In genomic region chr13:97432232-97432916, GRCh38 we compare ENCODE assay signal across 8 cellular contexts. TPM values are rescaled to one million over a fixed set of nuclear protein-coding genes. Genes with fewer than 3 reads are reported as not detected.
DNase-seq lines count a peak whose midpoint lies in the region; ATAC-seq, FAIRE-seq and TF ChIP-seq lines count a peak whose summit lies in the region.

No MANE protein-coding gene starts in this region.

- no peak for DNase-seq in GM06990 (ENCODE audit: extremely low read depth, insufficient read length)
- peak; percentile 63 for DNase-seq in NCI-H748 treated with DMSO at 0.1 percent for 48 hours (lab: John Stamatoyannopoulos, UW)
- DNase-seq in H1 (ENCODE audit: low read depth in 1 of 2, low spot score in 2 of 2): no peak
- no peak for DNase-seq in neural progenitor cell (ENCODE audit: low spot score)
- no peak for DNase-seq in activated CD4-positive, CD25-positive, alpha-beta regulatory T cell (lab: John Stamatoyannopoulos, UW)
- DNase-seq in AG08396 (ENCODE audit: low spot score): no peak

- H4K5ac ChIP-seq in H1 (ENCODE audit: insufficient read length, low read depth, low read length): peak overlapping the region; percentile 54

- WGBS in H1 (ENCODE audit: extremely low coverage in 1 of 2, insufficient coverage in 1 of 2, insufficient read length in 1 of 2, insufficient replicate concordance in 2 of 2, low coverage in 1 of 2, low lambda C conversion rate in 2 of 2, missing lambda C conversion rate in 1 of 2), 2 experiments: 11% methylated on average over 19 of the region's 19 CpGs; no CpG with 5 or more reads in 1 of the 2 experiments

- H3K4me3 ChIP-seq in GM06990 (replicated peaks; ENCODE audit: low read depth, low read length) (peak overlapping the region; percentile 83), H1 (ENCODE audit: extremely low read depth in 1 of 4, insufficient read depth in 2 of 4, low read depth in 3 of 4, low read length in 4 of 4) (peak overlapping the region; percentile 79 to 98 (median 90)), neural progenitor cell (peak overlapping the region; percentile 63)

- H2BK12ac ChIP-seq in H1 (ENCODE audit: low read depth, low read length): peak overlapping the region; percentile 72

- H2AFZ ChIP-seq in H1 (ENCODE audit: low read length) (peak overlapping the region; percentile 97), neural progenitor cell (replicated peaks) (peak overlapping the region; percentile 65)

- no peak overlapping the region for H3K23ac ChIP-seq in H1 (ENCODE audit: insufficient read length)

- H3K27me3 Mint-ChIP-seq in neural progenitor cell (ENCODE audit: insufficient read depth, low read depth): peaks cover 2% of the 10 kb centered on the region

- H3K23me2 ChIP-seq in H1 (ENCODE audit: low read depth, low read length): peaks cover 12% of the 10 kb centered on the region

- H3K79me2 ChIP-seq in H1 (ENCODE audit: control insufficient read depth in 1 of 2, insufficient read depth in 2 of 2, low read length in 2 of 2): peaks cover 3 to 30% of the 10 kb centered on the region in 2 experiments; a peak in 2 of 4 replicates
- peaks cover 42% of the 10 kb centered on the region for H3K79me2 ChIP-seq in neural progenitor cell (ENCODE audit: low read depth)

- no peaks in the 10 kb centered on the region for H3K9me3 ChIP-seq in H1 (ENCODE audit: insufficient read depth in 2 of 2, low read depth in 1 of 2, low read length in 1 of 2)
- no peaks in the 10 kb centered on the region for H3K9me3 ChIP-seq in neural progenitor cell (ENCODE audit: low read depth)

- H3K4me2 ChIP-seq in H1 (ENCODE audit: insufficient read depth in 1 of 2, low read depth in 2 of 2, low read length in 2 of 2) (peak overlapping the region; percentile 79 to 93), neural progenitor cell (peak overlapping the region; percentile 86)

- H3K79me1 ChIP-seq in H1 (ENCODE audit: low read depth, low read length): no peaks in the 10 kb centered on the region; the same call in 1 of the 2 replicates

- H3K27ac ChIP-seq in H1 (ENCODE audit: low read depth, low read length) (peak overlapping the region; percentile 68; the same call in 1 of the 2 replicates), neural progenitor cell (no peak overlapping the region)

- H4K91ac ChIP-seq in H1 (replicated peaks; ENCODE audit: insufficient read length, low read length): peak overlapping the region; percentile 75

- no peak for TF ChIP-seq RAD21 in H1 (IDR thresholded peaks at IDR 0.05 in 1 of 2, conservative IDR thresholded peaks at IDR 0.05 in 1 of 2; ENCODE audit: low read depth in 2 of 2, low read length in 2 of 2)

- no peaks in the 10 kb centered on the region for H3K9me3 Mint-ChIP-seq in neural progenitor cell

- peak overlapping the region; percentile 80 for H2BK5ac ChIP-seq in H1 (ENCODE audit: low read depth, low read length)

- H3K9ac ChIP-seq in H1 (replicated peaks in 1 of 4; ENCODE audit: extremely low read depth in 1 of 4, low read depth in 3 of 4, low read length in 3 of 4) (peak overlapping the region; percentile 65 to 98 (median 78)), neural progenitor cell (peak overlapping the region; percentile 21)

- H3K27me3 ChIP-seq in GM06990 (replicated peaks; ENCODE audit: control insufficient read depth, insufficient read depth, low read length) (no peaks in the 10 kb centered on the region), H1 (replicated peaks in 1 of 4; ENCODE audit: control insufficient read depth in 3 of 4, extremely low read depth in 1 of 4, insufficient read depth in 3 of 4, low read length in 3 of 4) (no peaks in the 10 kb centered on the region), neural progenitor cell (no peaks in the 10 kb centered on the region)

- H3K56ac ChIP-seq in H1 (replicated peaks; ENCODE audit: insufficient read length, low read depth, low read length): no peak overlapping the region

- peak overlapping the region; percentile 37; the same call in 1 of the 2 replicates for H2BK15ac ChIP-seq in H1 (ENCODE audit: low read length)

- H3F3A ChIP-seq in neural progenitor cell (ENCODE audit: low read depth): peaks cover 18% of the 10 kb centered on the region

- FAIRE-seq in H1 (lab: Jason Lieb, UNC): no peak

- H4K8ac ChIP-seq in H1 (ENCODE audit: extremely low read depth, insufficient read depth, low read length): peak overlapping the region; percentile 90; the same call in 1 of the 2 replicates

- H3K4me1 Mint-ChIP-seq in neural progenitor cell: peaks cover 38% of the 10 kb centered on the region

- CTCF ChIA-PET in H1 (lab: Charles Lee; ENCODE audit: partially characterized antibody): interaction anchor here (0.7 to 1.6 kb wide), 3 partner anchors 27 to 56 kb away, joined by 3 to 4 read pairs (median 3); no protein-coding TSS in a partner anchor

- POLR2A ChIA-PET in H1 (lab: Charles Lee; ENCODE audit: partially characterized antibody): interaction anchor here (0.8 to 2.7 kb wide), 5 partner anchors 15 to 23 kb away, joined by 3 to 11 read pairs (median 3); no protein-coding TSS in a partner anchor

- H3K14ac ChIP-seq in H1 (ENCODE audit: insufficient read length): no peak overlapping the region

- H4K20me1 ChIP-seq in H1 (replicated peaks in 1 of 2; ENCODE audit: control insufficient read depth in 1 of 2, insufficient read depth in 2 of 2, low read length in 2 of 2) (peaks cover 0 to 3% of the 10 kb centered on the region in 2 experiments), neural progenitor cell (ENCODE audit: low read depth) (peaks cover 25% of the 10 kb centered on the region)

- no peak for TF ChIP-seq EP300 in H1 (IDR thresholded peaks at IDR 0.05; ENCODE audit: borderline replicate concordance in 1 of 2, low read depth in 2 of 2, low read length in 2 of 2)

- TF ChIP-seq POLR2A in H1 (IDR thresholded peaks at IDR 0.05; ENCODE audit: control extremely low read depth in 1 of 2, low read depth in 2 of 2, low read length in 2 of 2): peak in 1 of 2 experiments; percentile 52; a peak in 2 of 3 replicates

- H2BK120ac ChIP-seq in H1 (replicated peaks; ENCODE audit: low read depth, low read length): no peak overlapping the region

- no peak overlapping the region for H2AK5ac ChIP-seq in H1 (ENCODE audit: low read depth, low read length)

- H3K27ac Mint-ChIP-seq in neural progenitor cell: peak overlapping the region; percentile 58

- H2BK20ac ChIP-seq in H1 (ENCODE audit: low read length): no peak overlapping the region

- H3K36me3 Mint-ChIP-seq in neural progenitor cell: peaks cover 4% of the 10 kb centered on the region

- peak overlapping the region; percentile 43; the same call in 1 of the 2 replicates for H3K18ac ChIP-seq in H1 (ENCODE audit: extremely low read depth, low read length)

- ATAC-seq in GM21619 (IDR thresholded peaks at IDR 0.05; ENCODE audit: unreplicated experiment) (no peak), GM19455 (IDR thresholded peaks at IDR 0.05; ENCODE audit: unreplicated experiment) (no peak)

- no peaks in the 10 kb centered on the region for H3K36me3 ChIP-seq in GM06990 (ENCODE audit: control insufficient read depth, insufficient read depth, low read length)
- no peaks in the 10 kb centered on the region; a peak in 1 of 8 replicates for H3K36me3 ChIP-seq in H1 (ENCODE audit: control insufficient read depth in 2 of 4, insufficient read depth in 4 of 4, low read length in 3 of 4)
- H3K36me3 ChIP-seq in neural progenitor cell: no peaks in the 10 kb centered on the region

- TF ChIP-seq CTCF in GM06990 (IDR thresholded peaks at IDR 0.05; ENCODE audit: insufficient read depth, low read length, poor library complexity, severe bottlenecking) (no peak), H1 (IDR thresholded peaks at IDR 0.05; ENCODE audit: control extremely low read depth in 1 of 3, insufficient read depth in 1 of 3, low read depth in 1 of 3, low read length in 3 of 3) (no peak), neural progenitor cell (IDR thresholded peaks at IDR 0.05) (no peak)

- no peak overlapping the region for H3K4ac ChIP-seq in H1 (replicated peaks; ENCODE audit: insufficient read length, low read depth, low read length)

- H3K4me3 Mint-ChIP-seq in neural progenitor cell: peak overlapping the region; percentile 97

- H3K4me1 ChIP-seq in H1 (replicated peaks in 1 of 4; ENCODE audit: control insufficient read depth in 3 of 4, insufficient read depth in 4 of 4, low read length in 3 of 4) (peaks cover 0 to 3% (median 1%) of the 10 kb centered on the region in 4 experiments; a peak in 3 of 7 replicates), neural progenitor cell (peaks cover 23% of the 10 kb centered on the region)

TF ChIP-seq in H1, 55 proteins besides CTCF, POLR2A, EP300 and RAD21:
- TF ChIP-seq SRF (IDR thresholded peaks at IDR 0.05; ENCODE audit: low read depth, low read length) (no peak), HDAC2 (IDR thresholded peaks at IDR 0.05; ENCODE audit: borderline replicate concordance in 1 of 2, low read depth in 2 of 2, low read length in 2 of 2) (0 out of 4 replicates have a peak, but pooled peaks of 1 of the 2 experiments have one; percentile 13), PHF8 (conservative IDR thresholded peaks at IDR 0.05; ENCODE audit: low read depth, low read length) (peak; percentile 69), RXRA (IDR thresholded peaks at IDR 0.05; ENCODE audit: insufficient read depth, low read depth, low read length) (no peak), POLR2AphosphoS5 (IDR thresholded peaks at IDR 0.05; ENCODE audit: low read depth, low read length) (peak; percentile 73; the same call in 1 of the 2 replicates), ASH2L (IDR thresholded peaks at IDR 0.05; ENCODE audit: low read length) (peak; percentile 1), TAF1 (IDR thresholded peaks at IDR 0.05; ENCODE audit: low read depth, low read length) (peak; percentile 80)
TF ChIP-seq in H1: peak in this region for 5.

RNA-seq across cellular contexts. Expression of gene RAP2A, which starts 1.6 kb away (rescaled TPM):
- total RNA-seq in H1 (2021; fragmentation: NEBNext Ultra II Directional; extraction: Animal tissue kit (Norgen Biotek cat#: 25700)): 43.4 and 45.3 TPM in 2 replicates
- polyA plus RNA-seq in H1 (2011; rRNA removed): 4.4 and 8.4 TPM in 2 replicates
- polyA plus RNA-seq in H1 (2011; cell fraction: cytosol; rRNA removed): 8.7 TPM
- 20.2 TPM for polyA plus RNA-seq in H1 (2011; cell fraction: nucleus; rRNA removed)
- 21.1 to 23.8 TPM (median 22.2 TPM) in 4 replicates for polyA plus RNA-seq in H1 (2012, experiment 1 of 2)
- 1.5 TPM for polyA plus RNA-seq in H1 (2012, experiment 2 of 2)
- 17.4 TPM for polyA plus RNA-seq in H1 (2013, experiment 1 of 2)
- 16.5 TPM for polyA plus RNA-seq in H1 (2013, experiment 2 of 2)
- polyA minus RNA-seq in H1 (2011; rRNA and poly(A)+ RNA removed): 46.9 and 56.4 TPM in 2 replicates
- polyA minus RNA-seq in H1 (2011; cell fraction: cytosol; rRNA and poly(A)+ RNA removed): 30.4 TPM
- 74.9 TPM for polyA minus RNA-seq in H1 (2011; cell fraction: nucleus; rRNA and poly(A)+ RNA removed)
- total RNA-seq in neural progenitor cell (ENCODE audit: low replicate concordance): 46.9 and 70.9 TPM in 2 replicates
